3 cellular contexts compared by ENCODE assay signal in genomic region chr5:39533749-39534148, GRCh38.
TF ChIP-seq lines count a peak whose summit lies in the region.

No MANE protein-coding gene starts in this region.

TF ChIP-seq in HepG2, 621 proteins besides CTCF, POLR2A, EP300 and RAD21 (continues in another document):
- no peak for TF ChIP-seq HOMEZ (CRISPR knock-in tag; IDR thresholded peaks at IDR 0.05; ENCODE audit: low read depth)
- no peak for TF ChIP-seq LCORL (IDR thresholded peaks at IDR 0.05)
- no peak for TF ChIP-seq LCORL (CRISPR knock-in tag; IDR thresholded peaks at IDR 0.05)
- TF ChIP-seq AHDC1 (CRISPR knock-in tag; IDR thresholded peaks at IDR 0.05; ENCODE audit: borderline replicate concordance): no peak
- TF ChIP-seq RNF219 (CRISPR knock-in tag; IDR thresholded peaks at IDR 0.05): no peak
- no peak for TF ChIP-seq PHF21A (CRISPR knock-in tag; IDR thresholded peaks at IDR 0.05)

TF ChIP-seq in endothelial cell of umbilical vein, 7 proteins besides CTCF, POLR2A, EP300 and RAD21:
- TF ChIP-seq EZH2 (IDR thresholded peaks at IDR 0.05; ENCODE audit: borderline replicate concordance, low read depth, low read length, severe bottlenecking): no peak
- TF ChIP-seq MAX (IDR thresholded peaks at IDR 0.05; ENCODE audit: insufficient read depth, insufficient read length): no peak
- TF ChIP-seq JUN (IDR thresholded peaks at IDR 0.05; ENCODE audit: borderline replicate concordance, insufficient read depth, insufficient read length, low read depth): no peak
- no peak for TF ChIP-seq FOS (IDR thresholded peaks at IDR 0.05; ENCODE audit: borderline replicate concordance, insufficient read depth, low read length)
- TF ChIP-seq POLR2AphosphoS5 (IDR thresholded peaks at IDR 0.05; ENCODE audit: insufficient read depth, low read depth, low read length): no peak
- TF ChIP-seq GATA2 (IDR thresholded peaks at IDR 0.05; ENCODE audit: insufficient read depth, insufficient read length, low read depth, low read length): no peak
- TF ChIP-seq MYC (IDR thresholded peaks at IDR 0.05; ENCODE audit: low read depth, low read length): no peak

TF ChIP-seq in GM23338, 12 proteins besides CTCF, POLR2A, EP300 and RAD21:
- TF ChIP-seq STAT1 (IDR thresholded peaks at IDR 0.05; ENCODE audit: unreplicated experiment) (no peak), ZNF114 (CRISPR knock-in tag; IDR thresholded peaks at IDR 0.05) (no peak), CREB1 (CRISPR knock-in tag; IDR thresholded peaks at IDR 0.05; ENCODE audit: low read depth) (no peak), REST (IDR thresholded peaks at IDR 0.05; ENCODE audit: unreplicated experiment) (no peak), ZNF462 (CRISPR knock-in tag; IDR thresholded peaks at IDR 0.05) (no peak), ZNF331 (CRISPR knock-in tag; IDR thresholded peaks at IDR 0.05; ENCODE audit: low read depth) (no peak), POLR2AphosphoS5 (IDR thresholded peaks at IDR 0.05; ENCODE audit: low read depth) (no peak), ETS1 (IDR thresholded peaks at IDR 0.05) (no peak), EZH2 (IDR thresholded peaks at IDR 0.05; ENCODE audit: low read depth, unreplicated experiment) (no peak), EZH2phosphoT487 (IDR thresholded peaks at IDR 0.05; ENCODE audit: unreplicated experiment) (no peak), JUNB (IDR thresholded peaks at IDR 0.05; ENCODE audit: unreplicated experiment) (no peak), NANOG (IDR thresholded peaks at IDR 0.05; ENCODE audit: borderline replicate concordance) (no peak)
